ENCODE assay signal across 1 cellular context in genomic region chr12:13189254-13189653, GRCh38.
TF ChIP-seq lines count a peak whose summit lies in the region.

No MANE protein-coding gene starts in this region.

TF ChIP-seq in IMR-90, 13 proteins besides CTCF, POLR2A, EP300 and RAD21:
- no peak for TF ChIP-seq MXI1 (IDR thresholded peaks at IDR 0.05; ENCODE audit: borderline replicate concordance, low read depth, low read length)
TF ChIP-seq in IMR-90: peak in this region for 0.
